ENCODE assay signal across 9 cellular contexts in the genomic region with DNA sequence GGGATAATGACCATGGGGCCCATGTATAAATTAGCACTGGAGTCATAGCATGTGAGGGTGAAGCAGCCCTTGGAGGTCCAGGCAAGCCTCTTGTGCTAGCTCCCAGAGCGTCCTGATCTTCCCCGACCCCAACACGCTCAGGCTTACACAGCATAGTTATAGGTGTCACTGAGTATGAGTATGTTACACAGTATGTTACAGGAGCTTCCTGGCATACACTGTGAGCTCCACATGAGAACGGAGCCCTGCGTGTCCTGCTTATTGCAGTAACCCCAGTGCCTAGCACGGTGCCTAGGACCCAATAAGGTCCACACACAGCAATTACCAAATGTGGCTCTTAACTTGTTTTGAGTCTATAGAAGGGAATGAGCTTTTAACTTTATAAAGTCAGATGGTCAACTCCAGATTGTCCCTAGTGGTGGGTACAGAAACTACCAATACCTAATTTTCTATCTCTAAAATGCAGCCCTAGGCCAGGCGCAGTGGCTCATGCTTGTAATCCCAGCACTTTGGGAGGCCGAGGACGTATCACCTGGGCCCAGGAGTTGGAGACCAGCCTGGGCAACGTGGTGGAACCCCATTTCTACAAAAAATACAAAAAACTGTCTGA.
DNase-seq lines count a peak whose midpoint lies in the region; ATAC-seq and TF ChIP-seq lines count a peak whose summit lies in the region.
"Had no signal": no experiment of that assay in that cellular context is flagged by ENCODE, and none has a peak within 500 bp of the region (broad histone marks: within the 10 kb centered on the region; RNA-seq: fewer than 3 reads in every experiment).

No MANE protein-coding gene starts in this region.

- intact Hi-C loops in posterior cingulate gyrus (cut with DNase I), result no loop called here

- no peaks in the 10 kb centered on the region for H3K27me3 Mint-ChIP-seq in activated T-cell treated with anti-CD3 and anti-CD28 coated beads, Interleukin-2, amount 50 U/mL, for 72 hours (ENCODE audit: low read depth)

- H3K4me3 ChIP-seq in liver (ENCODE audit: low read depth in 1 of 3, low read length in 3 of 3), result no peak overlapping the region

- ATAC-seq in GM18517 (IDR thresholded peaks at IDR 0.05; ENCODE audit: unreplicated experiment) (peak; percentile 78), HG02884 (IDR thresholded peaks at IDR 0.05; ENCODE audit: unreplicated experiment) (peak; percentile 80)
- ATAC-seq in activated T-cell treated with anti-CD3 and anti-CD28 coated beads, Interleukin-2, amount 50 U/mL, for 72 hours (replicated peaks in 1 of 2), result no peak

- no peaks in the 10 kb centered on the region for H3K27me3 ChIP-seq in liver (ENCODE audit: control insufficient read depth in 4 of 4, insufficient read depth in 4 of 4, low read length in 3 of 4)

- no peak overlapping the region for H3K9ac ChIP-seq in liver (ENCODE audit: low read depth in 1 of 2, low read length in 2 of 2)

- no peaks in the 10 kb centered on the region for H3K9me3 ChIP-seq in liver (ENCODE audit: control insufficient read depth in 4 of 4, low read length in 3 of 4)

- WGBS in liver, result 91% methylated on average over 10 of the region's 10 CpGs

- no peak overlapping the region for H3K27ac ChIP-seq in liver (ENCODE audit: low read depth in 1 of 2, low read length in 2 of 2)

- peak; percentile 31 to 61 for TF ChIP-seq RAD21 in liver (IDR thresholded peaks at IDR 0.05)

- H3K36me3 ChIP-seq in liver (ENCODE audit: control insufficient read depth in 4 of 4, insufficient read depth in 3 of 4, low read depth in 1 of 4, low read length in 3 of 4), result no peaks in the 10 kb centered on the region

- H3K9me3 Mint-ChIP-seq in activated T-cell treated with anti-CD3 and anti-CD28 coated beads, Interleukin-2, amount 50 U/mL, for 72 hours, result no peaks in the 10 kb centered on the region

- no peak overlapping the region for H3K4me3 Mint-ChIP-seq in activated T-cell treated with anti-CD3 and anti-CD28 coated beads, Interleukin-2, amount 50 U/mL, for 72 hours
- H3K4me3 Mint-ChIP-seq: naive B cell had no signal

- no peak overlapping the region for H3K27ac Mint-ChIP-seq in activated T-cell treated with anti-CD3 and anti-CD28 coated beads, Interleukin-2, amount 50 U/mL, for 72 hours
- H3K27ac Mint-ChIP-seq: naive B cell had no signal

- DNase-seq in SW480 (ENCODE audit: low spot score), result peak; percentile 43
- no peak for DNase-seq in activated T-cell treated with anti-CD3 and anti-CD28 coated beads, Interleukin-2, amount 50 U/mL, for 72 hours
- no peak for DNase-seq in C1 segment of cervical spinal cord (lab: John Stamatoyannopoulos, UW)
- no peak for DNase-seq in posterior cingulate gyrus
- no peak for DNase-seq in UCSD-AML1 (lab: John Stamatoyannopoulos, UW; ENCODE audit: unreplicated experiment)
- DNase-seq: naive B cell had no signal

- TF ChIP-seq CTCF in liver (IDR thresholded peaks at IDR 0.05; ENCODE audit: low read depth, low read length, missing input control), result peak; percentile 34

- H3K4me1 ChIP-seq in liver (ENCODE audit: control insufficient read depth in 4 of 4, insufficient read depth in 4 of 4, low read length in 3 of 4), result peaks cover 0 to 7% (median 3%) of the 10 kb centered on the region in 4 donors

- no peaks in the 10 kb centered on the region for H3K4me1 Mint-ChIP-seq in activated T-cell treated with anti-CD3 and anti-CD28 coated beads, Interleukin-2, amount 50 U/mL, for 72 hours (ENCODE audit: low read depth)
- H3K4me1 Mint-ChIP-seq: naive B cell had no signal

- H3K36me3 Mint-ChIP-seq in activated T-cell treated with anti-CD3 and anti-CD28 coated beads, Interleukin-2, amount 50 U/mL, for 72 hours (ENCODE audit: insufficient read depth in 2 of 2), result no peaks in the 10 kb centered on the region
- H3K36me3 Mint-ChIP-seq: naive B cell had no signal

TF ChIP-seq in liver, 16 proteins besides CTCF, POLR2A, EP300 and RAD21:
- no peak for TF ChIP-seq HNF4A (conservative IDR thresholded peaks at IDR 0.05)
- TF ChIP-seq EGR1 (IDR thresholded peaks at IDR 0.05; ENCODE audit: low read depth in 2 of 2), result no peak
- no peak for TF ChIP-seq RXRA (IDR thresholded peaks at IDR 0.05)
- TF ChIP-seq TAF1 (conservative IDR thresholded peaks at IDR 0.05), result no peak
- no peak for TF ChIP-seq SP1 (IDR thresholded peaks at IDR 0.05)
- TF ChIP-seq FOXA2 (IDR thresholded peaks at IDR 0.05), result no peak
- TF ChIP-seq, protein P1, sequence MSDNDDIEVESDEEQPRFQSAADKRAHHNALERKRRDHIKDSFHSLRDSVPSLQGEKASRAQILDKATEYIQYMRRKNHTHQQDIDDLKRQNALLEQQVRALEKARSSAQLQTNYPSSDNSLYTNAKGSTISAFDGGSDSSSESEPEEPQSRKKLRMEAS (IDR thresholded peaks at IDR 0.05), result no peak
- TF ChIP-seq, protein P2, sequence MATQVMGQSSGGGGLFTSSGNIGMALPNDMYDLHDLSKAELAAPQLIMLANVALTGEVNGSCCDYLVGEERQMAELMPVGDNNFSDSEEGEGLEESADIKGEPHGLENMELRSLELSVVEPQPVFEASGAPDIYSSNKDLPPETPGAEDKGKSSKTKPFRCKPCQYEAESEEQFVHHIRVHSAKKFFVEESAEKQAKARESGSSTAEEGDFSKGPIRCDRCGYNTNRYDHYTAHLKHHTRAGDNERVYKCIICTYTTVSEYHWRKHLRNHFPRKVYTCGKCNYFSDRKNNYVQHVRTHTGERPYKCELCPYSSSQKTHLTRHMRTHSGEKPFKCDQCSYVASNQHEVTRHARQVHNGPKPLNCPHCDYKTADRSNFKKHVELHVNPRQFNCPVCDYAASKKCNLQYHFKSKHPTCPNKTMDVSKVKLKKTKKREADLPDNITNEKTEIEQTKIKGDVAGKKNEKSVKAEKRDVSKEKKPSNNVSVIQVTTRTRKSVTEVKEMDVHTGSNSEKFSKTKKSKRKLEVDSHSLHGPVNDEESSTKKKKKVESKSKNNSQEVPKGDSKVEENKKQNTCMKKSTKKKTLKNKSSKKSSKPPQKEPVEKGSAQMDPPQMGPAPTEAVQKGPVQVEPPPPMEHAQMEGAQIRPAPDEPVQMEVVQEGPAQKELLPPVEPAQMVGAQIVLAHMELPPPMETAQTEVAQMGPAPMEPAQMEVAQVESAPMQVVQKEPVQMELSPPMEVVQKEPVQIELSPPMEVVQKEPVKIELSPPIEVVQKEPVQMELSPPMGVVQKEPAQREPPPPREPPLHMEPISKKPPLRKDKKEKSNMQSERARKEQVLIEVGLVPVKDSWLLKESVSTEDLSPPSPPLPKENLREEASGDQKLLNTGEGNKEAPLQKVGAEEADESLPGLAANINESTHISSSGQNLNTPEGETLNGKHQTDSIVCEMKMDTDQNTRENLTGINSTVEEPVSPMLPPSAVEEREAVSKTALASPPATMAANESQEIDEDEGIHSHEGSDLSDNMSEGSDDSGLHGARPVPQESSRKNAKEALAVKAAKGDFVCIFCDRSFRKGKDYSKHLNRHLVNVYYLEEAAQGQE (IDR thresholded peaks at IDR 0.05), result no peak
- TF ChIP-seq, protein P3, sequence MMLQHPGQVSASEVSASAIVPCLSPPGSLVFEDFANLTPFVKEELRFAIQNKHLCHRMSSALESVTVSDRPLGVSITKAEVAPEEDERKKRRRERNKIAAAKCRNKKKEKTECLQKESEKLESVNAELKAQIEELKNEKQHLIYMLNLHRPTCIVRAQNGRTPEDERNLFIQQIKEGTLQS (IDR thresholded peaks at IDR 0.05), result no peak
- TF ChIP-seq HNF4G (IDR thresholded peaks at IDR 0.05), result no peak
- TF ChIP-seq NR2F2 (IDR thresholded peaks at IDR 0.05), result no peak
- no peak for TF ChIP-seq FOXA1 (IDR thresholded peaks at IDR 0.05)
- no peak for TF ChIP-seq YY1 (IDR thresholded peaks at IDR 0.05)
- no peak for TF ChIP-seq GABPA (IDR thresholded peaks at IDR 0.05 in 1 of 2, conservative IDR thresholded peaks at IDR 0.05 in 1 of 2)
- TF ChIP-seq, protein P4, sequence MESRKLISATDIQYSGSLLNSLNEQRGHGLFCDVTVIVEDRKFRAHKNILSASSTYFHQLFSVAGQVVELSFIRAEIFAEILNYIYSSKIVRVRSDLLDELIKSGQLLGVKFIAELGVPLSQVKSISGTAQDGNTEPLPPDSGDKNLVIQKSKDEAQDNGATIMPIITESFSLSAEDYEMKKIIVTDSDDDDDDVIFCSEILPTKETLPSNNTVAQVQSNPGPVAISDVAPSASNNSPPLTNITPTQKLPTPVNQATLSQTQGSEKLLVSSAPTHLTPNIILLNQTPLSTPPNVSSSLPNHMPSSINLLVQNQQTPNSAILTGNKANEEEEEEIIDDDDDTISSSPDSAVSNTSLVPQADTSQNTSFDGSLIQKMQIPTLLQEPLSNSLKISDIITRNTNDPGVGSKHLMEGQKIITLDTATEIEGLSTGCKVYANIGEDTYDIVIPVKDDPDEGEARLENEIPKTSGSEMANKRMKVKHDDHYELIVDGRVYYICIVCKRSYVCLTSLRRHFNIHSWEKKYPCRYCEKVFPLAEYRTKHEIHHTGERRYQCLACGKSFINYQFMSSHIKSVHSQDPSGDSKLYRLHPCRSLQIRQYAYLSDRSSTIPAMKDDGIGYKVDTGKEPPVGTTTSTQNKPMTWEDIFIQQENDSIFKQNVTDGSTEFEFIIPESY (IDR thresholded peaks at IDR 0.05), result no peak
- no peak for TF ChIP-seq JUND (IDR thresholded peaks at IDR 0.05)

Comparison
In these comparisons a context has a peak if more than half of its experiments do, and no peak if none do; other contexts are left out.
1. ATAC-seq: peak in GM18517 (single experiment) and HG02884 (single experiment); none in activated T-cell treated with anti-CD3 and anti-CD28 coated beads, Interleukin-2, amount 50 U/mL, for 72 hours (0 of 2).